ENCODE assay signal across 8 cellular contexts in genomic region chr6:20402181-20403079, GRCh38. TPM values are rescaled to one million over a fixed set of nuclear protein-coding genes. Genes with fewer than 3 reads are reported as not detected.
DNase-seq lines count a peak whose midpoint lies in the region; ATAC-seq and TF ChIP-seq lines count a peak whose summit lies in the region.

No MANE protein-coding gene starts in this region.

- peaks cover 5 to 26% (median 23%) of the 10 kb centered on the region in 11 experiments; a peak in 21 of 22 replicates for H3K36me3 ChIP-seq in BLaER1 treated with 17β-estradiol and CSF1 and Interleukin-3, amounts not matched to agents 10 nM and 100 nM
- peaks cover 19% of the 10 kb centered on the region for H3K36me3 ChIP-seq in HAP-1 (replicated peaks)
- peaks cover 14% of the 10 kb centered on the region for H3K36me3 ChIP-seq in OCI-LY3 (replicated peaks; ENCODE audit: low read depth, low read length)
- H3K36me3 ChIP-seq in neural cell (ENCODE audit: insufficient read depth, low read length): no peaks in the 10 kb centered on the region
- H3K36me3 ChIP-seq in tibial nerve: no peaks in the 10 kb centered on the region

- H2AFZ ChIP-seq in OCI-LY3 (ENCODE audit: low read depth, low read length) (no peak overlapping the region), neural cell (ENCODE audit: low read depth, low read length) (no peak overlapping the region)

- no peak for TF ChIP-seq RAD21 in neural cell (conservative IDR thresholded peaks at IDR 0.05)

- peak overlapping the region; percentile 74 to 97 (median 84) for H3K4me3 ChIP-seq in BLaER1 treated with 17β-estradiol and CSF1 and Interleukin-3, amounts not matched to agents 10 nM and 100 nM
- peak overlapping the region; percentile 90 for H3K4me3 ChIP-seq in HAP-1
- H3K4me3 ChIP-seq in OCI-LY3 (ENCODE audit: low read length): peak overlapping the region; percentile 98
- H3K4me3 ChIP-seq in fibroblast of villous mesenchyme (ENCODE audit: low read depth, low read length): peak overlapping the region; percentile 78
- H3K4me3 ChIP-seq in neural cell (ENCODE audit: low read length): peak overlapping the region; percentile 74
- H3K4me3 ChIP-seq in tibial nerve: peak overlapping the region; percentile 52 to 80 (median 60)

- peak overlapping the region; percentile 93 to 100 (median 99) for H3K9ac ChIP-seq in BLaER1 treated with 17β-estradiol and CSF1 and Interleukin-3, amounts not matched to agents 10 nM and 100 nM
- H3K9ac ChIP-seq in OCI-LY3 (ENCODE audit: low read length): peak overlapping the region; percentile 99
- peak overlapping the region; percentile 68 for H3K9ac ChIP-seq in neural cell (ENCODE audit: low read length)

- H3K4me3 Mint-ChIP-seq in activated T-helper 1 cell treated with anti-CD3 and anti-CD28 coated beads, Interleukin-12 subunit alpha, Interleukin-12 subunit beta, Interleukin-2, Interleukin-4 antibody, amounts not matched to agents 30 ng/mL and 10 ng/mL and 1 ng/mL, durations not matched to agents 14 hours and 24 hours and 36 hours: peak overlapping the region; percentile 99

- H4K20me1 ChIP-seq in BLaER1 treated with 17β-estradiol and CSF1 and Interleukin-3, amounts not matched to agents 10 nM and 100 nM: peaks cover 27 to 34% (median 29%) of the 10 kb centered on the region in 11 experiments; a peak in 21 of 22 replicates
- H4K20me1 ChIP-seq in OCI-LY3 (ENCODE audit: insufficient read depth, low read length): peaks cover 23% of the 10 kb centered on the region
- no peaks in the 10 kb centered on the region for H4K20me1 ChIP-seq in neural cell (ENCODE audit: insufficient read depth)

- peaks cover 45% of the 10 kb centered on the region for H3K79me2 ChIP-seq in OCI-LY3 (ENCODE audit: low read length)
- H3K79me2 ChIP-seq in neural cell (replicated peaks; ENCODE audit: insufficient read depth, low read length): peaks cover 23% of the 10 kb centered on the region

- no peak for TF ChIP-seq POLR2A in tibial nerve (IDR thresholded peaks at IDR 0.05)

- no peaks in the 10 kb centered on the region for H3K27me3 ChIP-seq in BLaER1 treated with 17β-estradiol and CSF1 and Interleukin-3, amounts not matched to agents 10 nM and 100 nM
- H3K27me3 ChIP-seq in HAP-1 (ENCODE audit: low read depth) (no peaks in the 10 kb centered on the region), OCI-LY3 (ENCODE audit: low read depth, low read length) (no peaks in the 10 kb centered on the region), neural cell (ENCODE audit: insufficient read depth, low read depth, low read length) (no peaks in the 10 kb centered on the region), tibial nerve (no peaks in the 10 kb centered on the region)

- peaks cover 18% of the 10 kb centered on the region for H3K36me3 Mint-ChIP-seq in activated T-helper 1 cell treated with anti-CD3 and anti-CD28 coated beads, Interleukin-12 subunit alpha, Interleukin-12 subunit beta, Interleukin-2, Interleukin-4 antibody, amounts not matched to agents 30 ng/mL and 10 ng/mL and 1 ng/mL, durations not matched to agents 14 hours and 24 hours and 36 hours (ENCODE audit: low read depth)

- no peaks in the 10 kb centered on the region for H3K9me2 ChIP-seq in neural cell (ENCODE audit: insufficient read depth, low read length)

- peaks cover 52% of the 10 kb centered on the region for H3K4me1 Mint-ChIP-seq in activated T-helper 1 cell treated with anti-CD3 and anti-CD28 coated beads, Interleukin-12 subunit alpha, Interleukin-12 subunit beta, Interleukin-2, Interleukin-4 antibody, amounts not matched to agents 30 ng/mL and 10 ng/mL and 1 ng/mL, durations not matched to agents 14 hours and 24 hours and 36 hours (ENCODE audit: low read depth)

- H3K27ac ChIP-seq in BLaER1 treated with 17β-estradiol and CSF1 and Interleukin-3, amounts not matched to agents 10 nM and 100 nM: peak overlapping the region; percentile 90 to 100 (median 99)
- H3K27ac ChIP-seq in OCI-LY3 (ENCODE audit: low read length): peak overlapping the region; percentile 96
- H3K27ac ChIP-seq in neural cell (ENCODE audit: low read length): no peak overlapping the region
- H3K27ac ChIP-seq in tibial nerve: peak overlapping the region; percentile 77 to 91 (median 88)

- no peaks in the 10 kb centered on the region for H3K9me3 Mint-ChIP-seq in activated T-helper 1 cell treated with anti-CD3 and anti-CD28 coated beads, Interleukin-12 subunit alpha, Interleukin-12 subunit beta, Interleukin-2, Interleukin-4 antibody, amounts not matched to agents 30 ng/mL and 10 ng/mL and 1 ng/mL, durations not matched to agents 14 hours and 24 hours and 36 hours

- DNase-seq in HAP-1 (ENCODE audit: low spot score in 2 of 2) (peak; percentile 44 to 61), fibroblast of villous mesenchyme (ENCODE audit: low read depth) (peak; percentile 28), tibial nerve (ENCODE audit: low spot score in 2 of 2) (peak in 1 of 2 donors; percentile 47)
- peak; percentile 31 for DNase-seq in activated T-helper 1 cell treated with anti-CD3 and anti-CD28 coated beads, Interleukin-12 subunit alpha, Interleukin-12 subunit beta, Interleukin-2, Interleukin-4 antibody, amounts not matched to agents 30 ng/mL and 10 ng/mL and 1 ng/mL, durations not matched to agents 14 hours and 24 hours and 36 hours (ENCODE audit: low spot score)

- peaks cover 30 to 42% (median 35%) of the 10 kb centered on the region in 10 experiments for H3K4me1 ChIP-seq in BLaER1 treated with 17β-estradiol and CSF1 and Interleukin-3, amounts not matched to agents 10 nM and 100 nM
- H3K4me1 ChIP-seq in HAP-1 (peaks cover 12% of the 10 kb centered on the region), OCI-LY3 (ENCODE audit: low read length) (peaks cover 12% of the 10 kb centered on the region), tibial nerve (peaks cover 0 to 22% (median 5%) of the 10 kb centered on the region in 4 donors)

- peak overlapping the region; percentile 97 for H3K27ac Mint-ChIP-seq in activated T-helper 1 cell treated with anti-CD3 and anti-CD28 coated beads, Interleukin-12 subunit alpha, Interleukin-12 subunit beta, Interleukin-2, Interleukin-4 antibody, amounts not matched to agents 30 ng/mL and 10 ng/mL and 1 ng/mL, durations not matched to agents 14 hours and 24 hours and 36 hours

- TF ChIP-seq CTCF in OCI-LY3 (IDR thresholded peaks at IDR 0.05; ENCODE audit: low read depth, low read length) (no peak), fibroblast of villous mesenchyme (IDR thresholded peaks at IDR 0.05; ENCODE audit: insufficient read depth, low read depth, low read length) (no peak), neural cell (IDR thresholded peaks at IDR 0.05; ENCODE audit: poor library complexity, severe bottlenecking) (no peak), tibial nerve (IDR thresholded peaks at IDR 0.05) (no peak)

- TF ChIP-seq EP300 in neural cell (conservative IDR thresholded peaks at IDR 0.05; ENCODE audit: poor library complexity, severe bottlenecking) (no peak), tibial nerve (IDR thresholded peaks at IDR 0.05) (no peak)

- ATAC-seq in GM21619 (IDR thresholded peaks at IDR 0.05; ENCODE audit: unreplicated experiment): no peak

- H3K9me3 ChIP-seq in BLaER1 treated with 17β-estradiol and CSF1 and Interleukin-3, amounts not matched to agents 10 nM and 100 nM (replicated peaks in 1 of 11): no peaks in the 10 kb centered on the region
- H3K9me3 ChIP-seq in HAP-1 (no peaks in the 10 kb centered on the region), OCI-LY3 (ENCODE audit: insufficient read depth, low read length) (no peaks in the 10 kb centered on the region), neural cell (ENCODE audit: low read length) (no peaks in the 10 kb centered on the region), tibial nerve (no peaks in the 10 kb centered on the region)

- intact Hi-C loops in activated T-helper 1 cell treated with anti-CD3 and anti-CD28 coated beads, Interleukin-12 subunit alpha, Interleukin-12 subunit beta, Interleukin-2, Interleukin-4 antibody, amounts not matched to agents 30 ng/mL and 10 ng/mL and 1 ng/mL, durations not matched to agents 14 hours and 24 hours and 36 hours (cut with micrococcal nuclease): loop anchor here (1.0 to 5.0 kb wide), 4 partner anchors 190 to 1186 kb away; partner anchors contain the start of gene MBOAT1

- peak overlapping the region; percentile 41 to 91 (median 72) for H3K4me2 ChIP-seq in BLaER1 treated with 17β-estradiol and CSF1 and Interleukin-3, amounts not matched to agents 10 nM and 100 nM
- H3K4me2 ChIP-seq in OCI-LY3 (ENCODE audit: low read length): peak overlapping the region; percentile 70
- H3K4me2 ChIP-seq in neural cell (ENCODE audit: low read length): peak overlapping the region; percentile 83

- peaks cover 2% of the 10 kb centered on the region for H3K27me3 Mint-ChIP-seq in activated T-helper 1 cell treated with anti-CD3 and anti-CD28 coated beads, Interleukin-12 subunit alpha, Interleukin-12 subunit beta, Interleukin-2, Interleukin-4 antibody, amounts not matched to agents 30 ng/mL and 10 ng/mL and 1 ng/mL, durations not matched to agents 14 hours and 24 hours and 36 hours (ENCODE audit: insufficient read depth)

- WGBS in tibial nerve, 2 donors: 1% methylated on average over 54 to 65 of the region's 83 CpGs

- in situ Hi-C loops in HAP-1 (cut with MboI; ENCODE audit: low sequenced_read_pairs): loop anchor here (5.0 kb wide), 1 partner anchor 130 kb away; the partner anchor contains the start of gene CDKAL1

- no peaks in the 10 kb centered on the region for H3F3A ChIP-seq in neural cell (ENCODE audit: insufficient read depth, low read length, poor library complexity, severe bottlenecking)

TF ChIP-seq in neural cell, 6 proteins besides CTCF, POLR2A, EP300 and RAD21 (continues in another document):
- TF ChIP-seq SMC3 (conservative IDR thresholded peaks at IDR 0.05; ENCODE audit: poor library complexity): no peak
- TF ChIP-seq MXI1 (conservative IDR thresholded peaks at IDR 0.05; ENCODE audit: poor library complexity, severe bottlenecking): no peak

RNA-seq across cellular contexts. Expression of gene E2F3, which starts 0.8 kb away (rescaled TPM):
- total RNA-seq in activated T-helper 1 cell treated with anti-CD3 and anti-CD28 coated beads, Interleukin-12 subunit alpha, Interleukin-12 subunit beta, Interleukin-2, Interleukin-4 antibody, amounts not matched to agents 30 ng/mL and 10 ng/mL and 1 ng/mL, durations not matched to agents 14 hours and 24 hours and 36 hours: 30.3 and 30.5 TPM in 2 replicates
- total RNA-seq in fibroblast of villous mesenchyme (8.7 and 13.0 TPM in 2 replicates), tibial nerve (1 to 10 TPM; 3.5 to 5.1 (median 4.0) TPM)
- polyA plus RNA-seq in neural cell: 3.9 and 4.8 TPM in 2 replicates
- 4.2 and 5.4 TPM in 2 replicates for polyA minus RNA-seq in neural cell
